In genomic region chr18:28458751-28459150, GRCh38 we compare ENCODE assay signal across 26 cellular contexts.
"Had no signal": no experiment of that assay in that cellular context is flagged by ENCODE, and none has a peak within 500 bp of the region (broad histone marks: within the 10 kb centered on the region; RNA-seq: fewer than 3 reads in every experiment).

No MANE protein-coding gene starts in this region.

- H3K9me3 ChIP-seq: esophagus muscularis mucosa, gastrocnemius medialis, heart right ventricle, left ventricle myocardium inferior, lower lobe of right lung had no signal

- FAIRE-seq: colon, endothelial cell of umbilical vein, kidney had no signal

- H3K4me1 ChIP-seq: esophagus muscularis mucosa, gastrocnemius medialis, heart right ventricle, left ventricle myocardium inferior, lower lobe of right lung had no signal

- H3K36me3 ChIP-seq: esophagus muscularis mucosa, gastrocnemius medialis, heart right ventricle, left ventricle myocardium inferior, lower lobe of right lung had no signal

- ATAC-seq: gastrocnemius medialis, heart right ventricle, left colon, left lobe of liver, lower lobe of right lung, mucosa of descending colon had no signal

- DNase-seq: dermis blood vessel endothelial cell; dorsolateral prefrontal cortex; effector CD4-positive, alpha-beta T cell; effector memory CD4-positive, alpha-beta T cell; foreskin fibroblast; foreskin melanocyte; gastrocnemius medialis; glutamatergic neuron; head of caudate nucleus; heart right ventricle; hypothalamus; immature natural killer cell; islet precursor cell; kidney; kidney glomerular epithelial cell; left colon; left ventricle myocardium inferior; lower lobe of right lung; mesenchymal stem cell; mucosa of descending colon; naive B cell had no signal

- H3K27ac ChIP-seq: coronary artery, dorsolateral prefrontal cortex, esophagus muscularis mucosa, gastrocnemius medialis, heart right ventricle, left ventricle myocardium inferior, lower lobe of right lung had no signal

- H3K27me3 ChIP-seq: dorsolateral prefrontal cortex, esophagus muscularis mucosa, gastrocnemius medialis, heart right ventricle had no signal

- H3K4me3 ChIP-seq: coronary artery, dorsolateral prefrontal cortex, esophagus muscularis mucosa, gastrocnemius medialis, heart right ventricle, left ventricle myocardium inferior, lower lobe of right lung, mucosa of descending colon had no signal
